ENCODE assay signal across 27 cellular contexts in the genomic region with DNA sequence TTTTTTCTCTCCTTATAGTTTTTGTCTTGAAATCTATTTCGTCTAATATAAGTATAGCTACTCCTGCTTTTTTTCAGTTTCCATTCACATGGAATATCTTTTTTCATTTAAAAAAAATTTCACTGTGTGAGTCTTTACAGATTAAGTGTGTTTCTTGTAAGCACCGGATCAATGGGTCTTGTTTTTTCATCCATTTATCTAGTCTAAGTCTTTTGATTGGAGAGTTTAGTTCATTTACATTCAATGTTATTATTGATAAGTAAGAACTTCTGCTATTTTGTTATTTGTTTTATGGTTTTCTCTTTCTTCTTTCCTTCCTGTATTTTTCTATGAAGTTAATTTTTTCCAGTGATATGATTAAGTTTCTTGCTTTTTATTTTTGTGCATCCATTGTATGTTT.
"Had no signal": no experiment of that assay in that cellular context is flagged by ENCODE, and none has a peak within 500 bp of the region (broad histone marks: within the 10 kb centered on the region; RNA-seq: fewer than 3 reads in every experiment).

No MANE protein-coding gene starts in this region.

- H3K27me3 ChIP-seq: colonic mucosa, dorsolateral prefrontal cortex, esophagus muscularis mucosa, esophagus squamous epithelium, foreskin keratinocyte, gastrocnemius medialis, gastroesophageal sphincter, heart left ventricle, heart right ventricle had no signal

- ATAC-seq: effector memory CD8-positive, alpha-beta T cell; esophagus mucosa; foreskin keratinocyte; gastrocnemius medialis; gastroesophageal sphincter; heart left ventricle; heart right ventricle had no signal

- FAIRE-seq: colon, endometrium, endothelial cell of umbilical vein had no signal

- H3K9me3 ChIP-seq: colonic mucosa, gastrocnemius medialis had no signal

- DNase-seq: colonic mucosa; cortex of kidney; dermis blood vessel endothelial cell; dorsolateral prefrontal cortex; effector CD4-positive, alpha-beta T cell; effector CD8-positive, alpha-beta T cell; effector memory CD4-positive, alpha-beta T cell; effector memory CD8-positive, alpha-beta T cell; endodermal cell; erythroblast; esophagus squamous epithelium; foreskin fibroblast; foreskin keratinocyte; foreskin melanocyte; gastrocnemius medialis; glutamatergic neuron; head of caudate nucleus; heart left ventricle; heart right ventricle had no signal

- H3K27ac ChIP-seq: colonic mucosa, coronary artery, dorsolateral prefrontal cortex, epithelial cell of prostate, esophagus muscularis mucosa, esophagus squamous epithelium, foreskin keratinocyte, gastrocnemius medialis, gastroesophageal sphincter, heart left ventricle, heart right ventricle had no signal

- H3K4me3 ChIP-seq: colonic mucosa, coronary artery, dorsolateral prefrontal cortex, esophagus muscularis mucosa, esophagus squamous epithelium, gastrocnemius medialis, gastroesophageal sphincter, heart left ventricle, heart right ventricle had no signal

- H3K36me3 ChIP-seq: colonic mucosa, esophagus muscularis mucosa, esophagus squamous epithelium, gastrocnemius medialis, gastroesophageal sphincter, heart left ventricle, heart right ventricle had no signal

- H3K4me1 ChIP-seq: colonic mucosa, esophagus muscularis mucosa, esophagus squamous epithelium, foreskin keratinocyte, gastrocnemius medialis, gastroesophageal sphincter, heart left ventricle, heart right ventricle had no signal
